ENCODE assay signal across 8 cellular contexts in genomic region chr19:52734340-52734892, GRCh38. TPM values are rescaled to one million over a fixed set of nuclear protein-coding genes. Genes with fewer than 3 reads are reported as not detected.
DNase-seq lines count a peak whose midpoint lies in the region; ATAC-seq and TF ChIP-seq lines count a peak whose summit lies in the region.

No MANE protein-coding gene starts in this region.

- H3K4me3 Mint-ChIP-seq in CD4-positive, alpha-beta memory T cell = peak overlapping the region; percentile 90 to 97 (median 94)
- H3K4me3 Mint-ChIP-seq in WTC11 = peak overlapping the region; percentile 89

- no peaks in the 10 kb centered on the region for H3K9me3 Mint-ChIP-seq in CD4-positive, alpha-beta memory T cell
- H3K9me3 Mint-ChIP-seq in WTC11 = peaks cover 6% of the 10 kb centered on the region; the same call in 1 of the 2 replicates

- DNase-seq in CD4-positive, alpha-beta memory T cell = no peak
- DNase-seq in WTC11 (ENCODE audit: low spot score) (peak; percentile 29), foreskin melanocyte (peak; percentile 12), osteoblast (ENCODE audit: insufficient read length, low spot score, missing footprints) (peak; percentile 66), inferior parietal cortex (ENCODE audit: extremely low spot score) (no peak)

- peaks cover 22 to 39% (median 30%) of the 10 kb centered on the region in 4 donors for H3K4me1 Mint-ChIP-seq in CD4-positive, alpha-beta memory T cell
- peaks cover 43% of the 10 kb centered on the region for H3K4me1 Mint-ChIP-seq in WTC11

- no peaks in the 10 kb centered on the region for H3K27me3 ChIP-seq in CD4-positive, alpha-beta memory T cell (ENCODE audit: insufficient read depth, low read length)
- no peaks in the 10 kb centered on the region for H3K27me3 ChIP-seq in osteoblast (ENCODE audit: insufficient read depth, low read length)

- peak overlapping the region; percentile 80 for H3K27ac ChIP-seq in CD4-positive, alpha-beta memory T cell (ENCODE audit: low read depth, low read length)
- peak overlapping the region; percentile 86 for H3K27ac ChIP-seq in osteoblast (ENCODE audit: low read depth, low read length)

- peaks cover 22% of the 10 kb centered on the region for H3K4me1 ChIP-seq in CD4-positive, alpha-beta memory T cell (ENCODE audit: insufficient read depth, low read length)
- no peaks in the 10 kb centered on the region for H3K4me1 ChIP-seq in osteoblast (ENCODE audit: insufficient read depth, low read length)

- intact Hi-C loops in CD4-positive, alpha-beta memory T cell (cut with micrococcal nuclease) = loop anchor here (1.0 kb wide), 1 partner anchor 786 kb away; no protein-coding TSS in a partner anchor

- CTCF ChIA-PET in CD4-positive, alpha-beta memory T cell (lab: Charles Lee; ENCODE audit: partially characterized antibody) = no interaction called here
- CTCF ChIA-PET in WTC11 (lab: Charles Lee) = interaction anchor here (0.7 kb wide), 1 partner anchor 61 kb away, joined by 4 read pairs; no protein-coding TSS in a partner anchor

- no peaks in the 10 kb centered on the region for H4K20me1 ChIP-seq in osteoblast (ENCODE audit: insufficient read depth, low read length)

- peaks cover 18% of the 10 kb centered on the region for H3K79me2 ChIP-seq in osteoblast (ENCODE audit: insufficient read depth, low read length)

- no peaks in the 10 kb centered on the region for H3K9me3 ChIP-seq in CD4-positive, alpha-beta memory T cell (ENCODE audit: control insufficient read depth in 1 of 2, low read length in 2 of 2)
- no peaks in the 10 kb centered on the region for H3K9me3 ChIP-seq in osteoblast (ENCODE audit: low read depth, low read length)

- peak overlapping the region; percentile 94 to 98 (median 97) for H3K27ac Mint-ChIP-seq in CD4-positive, alpha-beta memory T cell
- 0 out of 2 replicates have a peak overlapping the region, but pooled peaks have one; percentile 32 for H3K27ac Mint-ChIP-seq in WTC11

- H3K36me3 ChIP-seq in CD4-positive, alpha-beta memory T cell (ENCODE audit: insufficient read depth, low read length) = no peaks in the 10 kb centered on the region
- H3K36me3 ChIP-seq in osteoblast (ENCODE audit: insufficient read depth, low read length) = no peaks in the 10 kb centered on the region

- ATAC-seq in GM19035 (IDR thresholded peaks at IDR 0.05; ENCODE audit: unreplicated experiment) = peak; percentile 38
- ATAC-seq in HG03175 (IDR thresholded peaks at IDR 0.05; ENCODE audit: unreplicated experiment) = peak; percentile 28
- peak; percentile 38 for ATAC-seq in WTC11
- ATAC-seq in HG03469 (IDR thresholded peaks at IDR 0.05; ENCODE audit: unreplicated experiment) = no peak

- POLR2A ChIA-PET in CD4-positive, alpha-beta memory T cell (lab: Charles Lee; ENCODE audit: partially characterized antibody) = interaction anchor here (0.6 to 1.5 kb wide), 2 partner anchors 47 to 97 kb away, joined by 3 read pairs; no protein-coding TSS in a partner anchor
- POLR2A ChIA-PET in WTC11 (lab: Charles Lee) = no interaction called here

- peak overlapping the region; percentile 94 to 98 for H3K4me3 ChIP-seq in CD4-positive, alpha-beta memory T cell (ENCODE audit: low read length in 2 of 2)
- peak overlapping the region; percentile 98 for H3K4me3 ChIP-seq in osteoblast (ENCODE audit: insufficient read depth, low read length)

- no peaks in the 10 kb centered on the region for H3K27me3 Mint-ChIP-seq in CD4-positive, alpha-beta memory T cell
- H3K27me3 Mint-ChIP-seq in WTC11 (ENCODE audit: low read depth) = peaks cover 11% of the 10 kb centered on the region

- peaks cover 5 to 16% of the 10 kb centered on the region in 2 donors for H3K36me3 Mint-ChIP-seq in CD4-positive, alpha-beta memory T cell
- no peaks in the 10 kb centered on the region for H3K36me3 Mint-ChIP-seq in WTC11

- peak overlapping the region; percentile 87 for H3K4me2 ChIP-seq in osteoblast (ENCODE audit: insufficient read depth, low read length)

- peak overlapping the region; percentile 99 for H2AFZ ChIP-seq in osteoblast (ENCODE audit: low read length)

- no peak for TF ChIP-seq CTCF in WTC11 (IDR thresholded peaks at IDR 0.05)
- TF ChIP-seq CTCF in osteoblast (IDR thresholded peaks at IDR 0.05; ENCODE audit: extremely low read depth, low read depth, low read length) = no peak

TF ChIP-seq in WTC11, 78 proteins besides CTCF, POLR2A, EP300 and RAD21:
- TF ChIP-seq ATF1 (CRISPR knock-in tag; IDR thresholded peaks at IDR 0.05) = no peak
- no peak for TF ChIP-seq NFATC4 (CRISPR knock-in tag; IDR thresholded peaks at IDR 0.05)
- no peak for TF ChIP-seq ZNF416 (CRISPR knock-in tag; IDR thresholded peaks at IDR 0.05)
- TF ChIP-seq PREB (CRISPR knock-in tag; IDR thresholded peaks at IDR 0.05; ENCODE audit: borderline replicate concordance) = no peak
- TF ChIP-seq FOXJ3 (CRISPR knock-in tag; IDR thresholded peaks at IDR 0.05; ENCODE audit: borderline replicate concordance) = no peak
- no peak for TF ChIP-seq TEAD4 (CRISPR knock-in tag; IDR thresholded peaks at IDR 0.05)
- no peak for TF ChIP-seq HMGXB4 (CRISPR knock-in tag; IDR thresholded peaks at IDR 0.05)
- TF ChIP-seq ZNF219 (CRISPR knock-in tag; IDR thresholded peaks at IDR 0.05; ENCODE audit: borderline replicate concordance) = no peak
- no peak for TF ChIP-seq MAX (CRISPR knock-in tag; IDR thresholded peaks at IDR 0.05)

RNA-seq across cellular contexts. Expression of gene ZNF611, which starts 0.4 kb away (rescaled TPM):
- total RNA-seq in CD4-positive, alpha-beta memory T cell = 10 to 100 TPM; 52.8 to 53.7 TPM
- 10 to 100 TPM; 23.6 to 37.9 TPM for polyA plus RNA-seq in CD4-positive, alpha-beta memory T cell
- total RNA-seq in WTC11 (2021) (18.0 to 22.4 TPM (median 19.9 TPM) in 3 replicates), osteoblast (10.5 and 15.3 TPM in 2 replicates)

RNA-seq across cellular contexts. Expression of gene ZNF600, which starts 52.2 kb away (rescaled TPM):
- total RNA-seq in CD4-positive, alpha-beta memory T cell = 10 to 100 TPM; 43.3 to 47.8 TPM
- 10 to 100 TPM; 10.9 to 20.1 TPM for polyA plus RNA-seq in CD4-positive, alpha-beta memory T cell
- 11.7 to 13.4 TPM (median 13.2 TPM) in 3 replicates for total RNA-seq in WTC11 (2021)
- total RNA-seq in osteoblast = 8.5 and 9.8 TPM in 2 replicates

Comparison
In these comparisons a context has a peak if more than half of its experiments do, and no peak if none do; other contexts are left out.
1. DNase-seq: peak in WTC11 (single experiment), foreskin melanocyte (single experiment) and osteoblast (single experiment); none in CD4-positive, alpha-beta memory T cell (0 of 5) and inferior parietal cortex (single experiment).